In genomic region chr1:248444602-248445001, GRCh38 we compare ENCODE assay signal across 8 cellular contexts. TPM values are rescaled to one million over a fixed set of nuclear protein-coding genes. Genes with fewer than 3 reads are reported as not detected.
"Had no signal": no experiment of that assay in that cellular context is flagged by ENCODE, and none has a peak within 500 bp of the region (broad histone marks: within the 10 kb centered on the region; RNA-seq: fewer than 3 reads in every experiment).

No MANE protein-coding gene starts in this region.

RNA-seq across cellular contexts. Expression of gene OR2T2, which starts 0.8 kb away (rescaled TPM):
- total RNA-seq: LHCN-M2, MCF 10A, NCI-H460, PC-9, Right ventricle myocardium inferior, RPMI7951, SJCRH30, SK-MEL-5 had no signal

RNA-seq across cellular contexts. Expression of gene OR2T3, which starts 28.5 kb away (rescaled TPM):
- total RNA-seq: LHCN-M2, MCF 10A, NCI-H460, PC-9, Right ventricle myocardium inferior, RPMI7951, SJCRH30, SK-MEL-5 had no signal

RNA-seq across cellular contexts. Expression of gene OR2T1, which starts 41.8 kb away (rescaled TPM):
- total RNA-seq: LHCN-M2, MCF 10A, NCI-H460, PC-9, Right ventricle myocardium inferior, RPMI7951, SJCRH30, SK-MEL-5 had no signal

RNA-seq across cellular contexts. Expression of gene OR2T5, which starts 43.8 kb away (rescaled TPM):
- total RNA-seq: LHCN-M2, MCF 10A, NCI-H460, PC-9, Right ventricle myocardium inferior, RPMI7951, SJCRH30, SK-MEL-5 had no signal
